7 cellular contexts compared by ENCODE assay signal in the genomic region with DNA sequence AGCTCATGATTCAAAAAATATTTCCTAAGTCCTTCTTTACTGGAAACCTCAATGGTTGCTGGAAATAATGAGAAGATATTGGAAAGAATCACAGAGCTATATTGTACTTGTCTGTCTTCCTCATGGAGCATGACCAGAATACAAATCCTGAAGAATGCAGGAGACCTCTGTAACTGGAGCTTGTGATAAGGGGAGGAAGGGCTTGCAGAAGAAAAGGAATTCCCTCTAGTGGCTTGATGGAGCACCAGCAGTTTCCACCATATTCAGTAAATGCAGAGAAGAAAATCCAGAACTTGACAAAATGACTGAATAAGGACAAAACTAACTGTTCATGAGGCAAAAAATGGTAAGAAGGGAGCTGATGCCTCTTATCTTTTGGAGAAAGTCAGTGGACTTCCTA.
A peak's percentile ranks its signal among the peaks of the same experiment; 100 is the strongest.
DNase-seq lines count a peak whose midpoint lies in the region; ATAC-seq and TF ChIP-seq lines count a peak whose summit lies in the region.

No MANE protein-coding gene starts in this region.

- no peaks in the 10 kb centered on the region for H3K4me1 ChIP-seq in adipocyte (ENCODE audit: control insufficient read depth, insufficient read depth, low read length)
- H3K4me1 ChIP-seq in left lung: no peaks in the 10 kb centered on the region

- H3K9me3 ChIP-seq in adipocyte (ENCODE audit: control insufficient read depth, low read length): no peaks in the 10 kb centered on the region
- H3K9me3 ChIP-seq in left lung: no peaks in the 10 kb centered on the region

- intact Hi-C loops in left lung (cut with DNase I): no loop called here

- H3K36me3 ChIP-seq in adipocyte (ENCODE audit: control insufficient read depth, insufficient read depth, low read length, severe bottlenecking) (no peaks in the 10 kb centered on the region), left lung (no peaks in the 10 kb centered on the region)

- DNase-seq in HL-60 (ENCODE audit: low read depth in 1 of 2, low spot score in 1 of 2) (peak in 1 of 2 experiments; percentile 44), adipocyte (ENCODE audit: low read depth) (peak; percentile 72), left lung (no peak), mesenteric fat pad (ENCODE audit: low spot score) (no peak), LoVo (ENCODE audit: low spot score) (no peak)

- H3K9ac ChIP-seq in adipocyte (ENCODE audit: low read length): no peak overlapping the region

- peak; percentile 40 for TF ChIP-seq CTCF in HL-60 (IDR thresholded peaks at IDR 0.05; ENCODE audit: insufficient read depth, low read length)
- TF ChIP-seq CTCF in left lung (IDR thresholded peaks at IDR 0.05): peak; percentile 44 to 53

- no peaks in the 10 kb centered on the region for H3K27me3 ChIP-seq in HL-60 (ENCODE audit: insufficient read depth, poor library complexity, severe bottlenecking)
- no peaks in the 10 kb centered on the region for H3K27me3 ChIP-seq in adipocyte (replicated peaks; ENCODE audit: control insufficient read depth, insufficient read depth, low read length)
- no peaks in the 10 kb centered on the region for H3K27me3 ChIP-seq in left lung

- no peak overlapping the region for H3K4me3 ChIP-seq in HL-60 (replicated peaks; ENCODE audit: insufficient read depth, low read length)
- no peak overlapping the region for H3K4me3 ChIP-seq in adipocyte (ENCODE audit: low read length)
- no peak overlapping the region for H3K4me3 ChIP-seq in left lung

- peak; percentile 67 for ATAC-seq in GM18498 (IDR thresholded peaks at IDR 0.05; ENCODE audit: unreplicated experiment)
- peak; percentile 81 for ATAC-seq in left lung
- no peak for ATAC-seq in GM19397 (IDR thresholded peaks at IDR 0.05; ENCODE audit: unreplicated experiment)

- no peak overlapping the region for H3K27ac ChIP-seq in HL-60 (replicated peaks)
- no peak overlapping the region for H3K27ac ChIP-seq in left lung
